Comparison of ENCODE assay signal across 34 cellular contexts in genomic region chr11:75011872-75012271, GRCh38.
"Had no signal": no experiment of that assay in that cellular context is flagged by ENCODE, and none has a peak within 500 bp of the region (broad histone marks: within the 10 kb centered on the region; RNA-seq: fewer than 3 reads in every experiment).

No MANE protein-coding gene starts in this region.

- H3K36me3 ChIP-seq: brain microvascular endothelial cell, breast epithelium had no signal

- H3K9me3 ChIP-seq: adrenal gland, body of pancreas, breast epithelium had no signal

- FAIRE-seq: astrocyte, TTC549 had no signal

- ATAC-seq: activated CD8-positive, alpha-beta T cell treated with anti-CD3 and anti-CD28 coated beads for 36 hours; activated naive CD4-positive, alpha-beta T cell treated with anti-CD3 and anti-CD28 coated beads, Interleukin-2, amount 50 U/mL, for 72 hours; activated T-cell treated with anti-CD3 and anti-CD28 coated beads, Interleukin-2, amount 50 U/mL, for 4 hours; activated T-cell treated with anti-CD3 and anti-CD28 coated beads, Interleukin-2, amount 50 U/mL, for 72 hours; activated T-helper 17 cell treated with anti-CD3 and anti-CD28 coated beads, Interleukin-2, amount 50 U/mL, for 72 hours; body of pancreas had no signal

- H3K4me3 ChIP-seq: adrenal gland, body of pancreas, breast epithelium had no signal

- H3K27me3 ChIP-seq: adrenal gland, body of pancreas, brain microvascular endothelial cell, breast epithelium had no signal

- H3K27ac ChIP-seq: body of pancreas, brain microvascular endothelial cell, breast epithelium, VCaP had no signal

- H3K4me1 ChIP-seq: body of pancreas, breast epithelium had no signal

- DNase-seq: activated B cell treated with CpG ODN at 0.5 μM for 24 hours; activated CD4-positive, alpha-beta memory T cell treated with anti-CD3 and anti-CD28 coated beads for 36 hours; activated CD4-positive, alpha-beta T cell treated with anti-CD3 and anti-CD28 coated beads for 4 hours; activated CD4-positive, alpha-beta T cell treated with anti-CD3 and anti-CD28 coated beads, Interleukin-2, amount 10 ng/mL, durations not matched to agents 24 days and 14 days; activated CD4-positive, alpha-beta T cell treated with anti-CD3 and anti-CD28 coated beads, Interleukin-2, amount 50 U/mL, for 1 hour; activated CD4-positive, alpha-beta T cell treated with anti-CD3 and anti-CD28 coated beads, Interleukin-2, amount 50 U/mL, for 4 hours; activated CD4-positive, CD25-positive, alpha-beta regulatory T cell treated with anti-CD3 and anti-CD28 coated beads, Interleukin-2, amount 50 U/mL, for 72 hours; activated CD8-positive, alpha-beta memory T cell treated with anti-CD3 and anti-CD28 coated beads, Interleukin-2, amount 50 U/mL, for 4 hours; activated CD8-positive, alpha-beta T cell treated with anti-CD3 and anti-CD28 coated beads for 36 hours; activated effector memory CD4-positive, alpha-beta T cell treated with anti-CD3 and anti-CD28 coated beads, Interleukin-2, amount 50 U/mL, for 16 hours; activated gamma-delta T cell treated with Interleukin-2 at 50 U/mL for 16 hours; activated naive CD4-positive, alpha-beta T cell; activated naive CD4-positive, alpha-beta T cell treated with anti-CD3 and anti-CD28 coated beads for 36 hours; activated naive CD4-positive, alpha-beta T cell treated with anti-CD3 and anti-CD28 coated beads, Interleukin-2, amount 50 U/mL, for 16 hours; activated naive CD8-positive, alpha-beta T cell treated with anti-CD3 and anti-CD28 coated beads for 36 hours; activated T-cell treated with anti-CD3 and anti-CD28 coated beads for 4 hours; activated T-cell treated with anti-CD3 and anti-CD28 coated beads, Interleukin-2, amount 50 U/mL, for 1 hour; activated T-cell treated with anti-CD3 and anti-CD28 coated beads, Interleukin-2, amount 50 U/mL, for 4 hours; activated T-cell treated with anti-CD3 and anti-CD28 coated beads, Interleukin-2, amount 50 U/mL, for 72 hours; adrenal gland; amniotic stem cell; aorta; body of pancreas; brain microvascular endothelial cell; central memory CD4-positive, alpha-beta T cell; T-helper 1 cell; T-helper 2 cell; T-helper 9 cell had no signal
